ENCODE assay signal across 8 cellular contexts in genomic region chr5:146447734-146448380, GRCh38. TPM values are rescaled to one million over a fixed set of nuclear protein-coding genes. Genes with fewer than 3 reads are reported as not detected.
DNase-seq lines count a peak whose midpoint lies in the region; ATAC-seq, FAIRE-seq and TF ChIP-seq lines count a peak whose summit lies in the region.

No MANE protein-coding gene starts in this region.

- no peaks in the 10 kb centered on the region for H3K9me3 Mint-ChIP-seq in stimulated activated naive CD8-positive, alpha-beta T cell treated with anti-CD3 and anti-CD28 coated beads, Interleukin-15, amount 100 ng/mL, for 72 hours

- H3K27me3 Mint-ChIP-seq in stimulated activated naive CD8-positive, alpha-beta T cell treated with anti-CD3 and anti-CD28 coated beads, Interleukin-15, amount 100 ng/mL, for 72 hours, result no peaks in the 10 kb centered on the region

- CTCF ChIA-PET in GM12878 (lab: Yijun Ruan, JAX), result interaction anchor here (0.6 to 1.4 kb wide), 3 partner anchors 19 to 318 kb away, joined by 3 to 4 read pairs (median 3); no protein-coding TSS in a partner anchor

- H3K9ac ChIP-seq in GM12878 (ENCODE audit: control insufficient read depth, insufficient read depth, low read length), result peak overlapping the region; percentile 99

- H3K4me3 Mint-ChIP-seq in stimulated activated naive CD8-positive, alpha-beta T cell treated with anti-CD3 and anti-CD28 coated beads, Interleukin-15, amount 100 ng/mL, for 72 hours, result peak overlapping the region; percentile 89 to 100

- intact Hi-C loops in GM12878 (cut with micrococcal nuclease; ENCODE audit: unreplicated experiment) (no loop called here), right lobe of liver (cut with DNase I) (no loop called here)

- H4K20me1 ChIP-seq in GM12878 (ENCODE audit: control insufficient read depth, insufficient read depth), result no peaks in the 10 kb centered on the region

- H3K4me2 ChIP-seq in GM12878 (ENCODE audit: control insufficient read depth, insufficient read depth), result peak overlapping the region; percentile 87

- POLR2A ChIA-PET in GM12878 (lab: Charles Lee), result no interaction called here

- peak; percentile 27 for FAIRE-seq in GM12878 (lab: Jason Lieb, UNC)

- H3K27ac Mint-ChIP-seq in stimulated activated naive CD8-positive, alpha-beta T cell treated with anti-CD3 and anti-CD28 coated beads, Interleukin-15, amount 100 ng/mL, for 72 hours, result peak overlapping the region; percentile 99 to 100

- H3K4me3 ChIP-seq in GM12878 (peak overlapping the region; percentile 75), right lobe of liver (peak overlapping the region; percentile 91 to 99 (median 98))

- H3K4me1 ChIP-seq in GM12878 (ENCODE audit: control insufficient read depth, insufficient read depth, low read length) (no peaks in the 10 kb centered on the region), right lobe of liver (peaks cover 0 to 30% (median 9%) of the 10 kb centered on the region in 4 donors)

- H3K36me3 ChIP-seq in GM12878 (ENCODE audit: control insufficient read depth in 2 of 2, insufficient read depth in 2 of 2, low read length in 1 of 2) (no peaks in the 10 kb centered on the region), right lobe of liver (no peaks in the 10 kb centered on the region)

- in situ Hi-C loops in GM12878 (cut with MboI), result loop anchor here (25.0 kb wide), 1 partner anchor 161 kb away; no protein-coding TSS in a partner anchor

- no peaks in the 10 kb centered on the region for H3K27me3 ChIP-seq in GM12878 (replicated peaks in 1 of 2; ENCODE audit: control insufficient read depth in 2 of 2, insufficient read depth in 2 of 2, low read length in 1 of 2)
- H3K27me3 ChIP-seq in right lobe of liver, result no peaks in the 10 kb centered on the region

- SMC1A ChIA-PET in GM12878 (lab: Charles Lee; ENCODE audit: uncharacterized antibody, unreplicated experiment), result interaction anchor here (0.9 kb wide), 1 partner anchor 20 kb away, joined by 3 read pairs; no protein-coding TSS in a partner anchor

- no TSS peak for BruUV-seq in GM12878 (replicated peaks; lab: Mats Ljungman, UMichigan)

- no peak for TF ChIP-seq CTCF in GM12878 (IDR thresholded peaks at IDR 0.05 in 2 of 3, conservative IDR thresholded peaks at IDR 0.05 in 1 of 3; ENCODE audit: control insufficient read depth in 2 of 3, extremely low read depth in 1 of 3, insufficient read depth in 1 of 3, low read depth in 3 of 3, low read length in 3 of 3)
- no peak for TF ChIP-seq CTCF in right lobe of liver (IDR thresholded peaks at IDR 0.05)

- peak; percentile 75 for DNase-seq in A172 (ENCODE audit: low spot score)
- peak; percentile 56 for DNase-seq in OCI-M1 (lab: John Stamatoyannopoulos, UW)
- no peak for DNase-seq in GM12878 (ENCODE audit: low read depth, low spot score)
- no peak for DNase-seq in right lobe of liver
- DNase-seq in stimulated activated naive CD8-positive, alpha-beta T cell treated with anti-CD3 and anti-CD28 coated beads, Interleukin-15, amount 100 ng/mL, for 72 hours, result peak; percentile 19 to 58
- DNase-seq in DMS153 (lab: John Stamatoyannopoulos, UW), result no peak

- under 1% methylated on average over 20 of the region's 20 CpGs for WGBS in GM12878 (ENCODE audit: insufficient coverage, insufficient replicate concordance, low lambda C conversion rate, missing lambda C conversion rate)
- 0% methylated on average over 12 of the region's 20 CpGs for WGBS in right lobe of liver (ENCODE audit: insufficient coverage, low coverage, low lambda C conversion rate, missing lambda C conversion rate)

- peak overlapping the region; percentile 92 for H2AFZ ChIP-seq in GM12878 (ENCODE audit: control insufficient read depth, low read depth, low read length)

- TF ChIP-seq RAD21 in GM12878 (IDR thresholded peaks at IDR 0.05; ENCODE audit: insufficient read depth, low read depth, low read length), result no peak

- TF ChIP-seq EP300 in GM12878 (IDR thresholded peaks at IDR 0.05; ENCODE audit: borderline replicate concordance in 1 of 2, control insufficient read depth in 1 of 2, low read depth in 2 of 2, low read length in 2 of 2), result no peak

- RAD21 ChIA-PET in GM12878 (lab: Charles Lee; ENCODE audit: unreplicated experiment), result no interaction called here

- TF ChIP-seq POLR2A in GM12878 (IDR thresholded peaks at IDR 0.05; ENCODE audit: low read depth, low read length) (no peak), right lobe of liver (IDR thresholded peaks at IDR 0.05) (no peak)

- H3K9me3 ChIP-seq in GM12878 (replicated peaks; ENCODE audit: control insufficient read depth, insufficient read depth, low read length) (no peaks in the 10 kb centered on the region), right lobe of liver (no peaks in the 10 kb centered on the region)

- H3K27ac ChIP-seq in GM12878 (ENCODE audit: control insufficient read depth, insufficient read depth), result peak overlapping the region; percentile 94
- H3K27ac ChIP-seq in right lobe of liver, result peak overlapping the region; percentile 64 to 92 (median 74)

- peak; percentile 29 for ATAC-seq in GM18502 (IDR thresholded peaks at IDR 0.05; ENCODE audit: poor library complexity, unreplicated experiment)
- ATAC-seq in HG02943 (IDR thresholded peaks at IDR 0.05; ENCODE audit: low read depth, unreplicated experiment), result peak; percentile 30
- peak; percentile 63 for ATAC-seq in GM12878
- ATAC-seq in right lobe of liver, result peak in 1 of 4 donors; percentile 27
- ATAC-seq in stimulated activated naive CD8-positive, alpha-beta T cell treated with anti-CD3 and anti-CD28 coated beads, Interleukin-15, amount 100 ng/mL, for 72 hours, result peak; percentile 45

- H3K4me1 Mint-ChIP-seq in stimulated activated naive CD8-positive, alpha-beta T cell treated with anti-CD3 and anti-CD28 coated beads, Interleukin-15, amount 100 ng/mL, for 72 hours, result peaks cover 40% of the 10 kb centered on the region

- H3K79me2 ChIP-seq in GM12878 (ENCODE audit: control insufficient read depth, insufficient read depth, low read length), result peaks cover 58% of the 10 kb centered on the region

TF ChIP-seq in GM12878, 131 proteins besides CTCF, POLR2A, EP300 and RAD21 (continues in another document):
- peak; percentile 4; the same call in 1 of the 2 replicates for TF ChIP-seq RUNX3 (IDR thresholded peaks at IDR 0.05; ENCODE audit: low read length)
- no peak for TF ChIP-seq ATF7 (IDR thresholded peaks at IDR 0.05; ENCODE audit: low read depth)
- peak in 1 of 2 experiments; percentile 77; a peak in 1 of 4 replicates for TF ChIP-seq SRF (IDR thresholded peaks at IDR 0.05; ENCODE audit: low read depth in 2 of 2, low read length in 2 of 2)
- no peak; the same call in 1 of the 2 replicates for TF ChIP-seq BACH1 (IDR thresholded peaks at IDR 0.05; ENCODE audit: borderline replicate concordance)
- 0 out of 2 replicates have a peak, but pooled peaks have one; percentile 14 for TF ChIP-seq NKRF (conservative IDR thresholded peaks at IDR 0.05)
- TF ChIP-seq EZH2 (IDR thresholded peaks at IDR 0.05; ENCODE audit: borderline replicate concordance, control insufficient read depth, low read depth, low read length), result no peak
- no peak for TF ChIP-seq ZBTB33 (IDR thresholded peaks at IDR 0.05)
- peak; percentile 51; the same call in 1 of the 2 replicates for TF ChIP-seq LARP7 (IDR thresholded peaks at IDR 0.05)

RNA-seq across cellular contexts. Expression of gene TCERG1, which starts 0.7 kb away (rescaled TPM):
- total RNA-seq in A172 (2014; rRNA removed; shearing (Covaris generic)), result 93.1 and 132 TPM in 2 replicates
- 678 and 683 TPM in 2 replicates for total RNA-seq in GM12878 (2013; cell fraction: nucleolus; rRNA removed)
- total RNA-seq in GM12878 (2014; rRNA removed) (63.8 and 83.8 TPM in 2 replicates), GM12878 (2014; rRNA removed; fragmentation: Illumina TruSeq; extraction: Trizol) (95.0 and 98.0 TPM in 2 replicates), GM12878 (2021) (81.7 and 91.5 TPM in 2 replicates), right lobe of liver (10 to 100 TPM in 5 of 6 experiments, 1 to 10 TPM in 1; 9.7 to 27.4 (median 18.4) TPM)
- polyA plus RNA-seq in GM12878 (2011; ENCODE audit: low read depth), result 35.2 TPM
- polyA plus RNA-seq in GM12878 (2011; rRNA removed) (117 and 131 TPM in 2 replicates), GM12878 (2014; fragmentation: Illumina TruSeq; extraction: Trizol) (114 and 154 TPM in 2 replicates), GM12878 (2014; fragmentation: Nextera tagmentation; extraction: Ambion mirVana) (10 to 100 TPM; 51.5 to 65.8 TPM), GM12878 (2014; rRNA removed) (69.1 and 76.4 TPM in 2 replicates), GM12878 (2016; fragmentation: Nextera tagmentation; extraction: Ambion mirVana) (10 to 100 TPM; 91.7 to 99.9 TPM)
- 66.4 and 95.2 TPM in 2 replicates for polyA plus RNA-seq in GM12878 (2011; cell fraction: cytosol; rRNA removed)
- 225 and 246 TPM in 2 replicates for polyA plus RNA-seq in GM12878 (2011; cell fraction: nucleus; rRNA removed)
- 48.7 and 61.6 TPM in 2 replicates for polyA plus RNA-seq in GM12878 (2012)
- polyA minus RNA-seq in GM12878 (2011; rRNA and poly(A)+ RNA removed), result 198 and 245 TPM in 2 replicates
- polyA minus RNA-seq in GM12878 (2011; cell fraction: cytosol; rRNA and poly(A)+ RNA removed), result 23.3 and 39.9 TPM in 2 replicates
- 251 and 372 TPM in 2 replicates for polyA minus RNA-seq in GM12878 (2011; cell fraction: nucleus; rRNA and poly(A)+ RNA removed)

Comparison
In these comparisons a context has a peak if more than half of its experiments do, and no peak if none do; other contexts are left out.
1. DNase-seq: peak in A172 (single experiment), OCI-M1 (single experiment) and stimulated activated naive CD8-positive, alpha-beta T cell treated with anti-CD3 and anti-CD28 coated beads, Interleukin-15, amount 100 ng/mL, for 72 hours (2 of 2); none in GM12878 (single experiment), right lobe of liver (0 of 3) and DMS153 (single experiment).